8 cellular contexts compared by ENCODE assay signal in genomic region chr11:69841859-69842698, GRCh38. TPM values are rescaled to one million over a fixed set of nuclear protein-coding genes. Genes with fewer than 3 reads are reported as not detected.
DNase-seq lines count a peak whose midpoint lies in the region; ATAC-seq and TF ChIP-seq lines count a peak whose summit lies in the region.

No MANE protein-coding gene starts in this region.

- no peaks in the 10 kb centered on the region for H3K36me3 ChIP-seq in A673 (ENCODE audit: insufficient read depth, low read length, poor library complexity, severe bottlenecking)

- ATAC-seq in GM18870 (IDR thresholded peaks at IDR 0.05; ENCODE audit: unreplicated experiment) (no peak), HG02763 (IDR thresholded peaks at IDR 0.05; ENCODE audit: unreplicated experiment) (no peak), GM18519 (IDR thresholded peaks at IDR 0.05; ENCODE audit: low FRiP score, unreplicated experiment) (no peak)

- H3K27me3 Mint-ChIP-seq in glutamatergic neuron (ENCODE audit: unreplicated experiment) = no peaks in the 10 kb centered on the region

- CTCF ChIA-PET in A673 (lab: Charles Lee) = interaction anchor here (0.5 kb wide), 1 partner anchor 1044 kb away, joined by 3 read pairs; no protein-coding TSS in a partner anchor

- TF ChIP-seq CTCF in A673 (conservative IDR thresholded peaks at IDR 0.05; ENCODE audit: low read depth, low read length) (peak; percentile 67), glutamatergic neuron (IDR thresholded peaks at IDR 0.05; ENCODE audit: partially characterized antibody, unreplicated experiment) (peak; percentile 45)

- no peaks in the 10 kb centered on the region for H3K36me3 Mint-ChIP-seq in glutamatergic neuron (ENCODE audit: unreplicated experiment)

- no peak overlapping the region for H3K27ac ChIP-seq in A673 (ENCODE audit: low read depth, low read length, poor library complexity, severe bottlenecking)

- H3K4me3 ChIP-seq in A673 (ENCODE audit: low read depth, low read length, poor library complexity, severe bottlenecking) = no peak overlapping the region

- no peaks in the 10 kb centered on the region for H3K4me1 ChIP-seq in A673 (ENCODE audit: insufficient read depth, low read length, poor library complexity, severe bottlenecking)

- no peak overlapping the region for H3K27ac Mint-ChIP-seq in glutamatergic neuron (ENCODE audit: unreplicated experiment)

- intact Hi-C loops in A673 (cut with micrococcal nuclease; ENCODE audit: unreplicated experiment) = no loop called here

- no peaks in the 10 kb centered on the region for H3K4me1 Mint-ChIP-seq in glutamatergic neuron (ENCODE audit: low read depth, unreplicated experiment)

- BruUV-seq in A673 (replicated peaks; lab: Mats Ljungman, UMichigan) = no TSS peak

- peak; percentile 39 for DNase-seq in A673 (ENCODE audit: low spot score)
- peak; percentile 26 for DNase-seq in G401 (ENCODE audit: low spot score)
- DNase-seq in SK-MEL-5 (ENCODE audit: low read depth, low spot score) = peak; percentile 82
- DNase-seq in glutamatergic neuron = no peak
- no peak for DNase-seq in NCI-H2196 (lab: John Stamatoyannopoulos, UW; ENCODE audit: unreplicated experiment)

- no peaks in the 10 kb centered on the region for H3K9me3 ChIP-seq in A673 (ENCODE audit: low read depth, low read length, poor library complexity, severe bottlenecking)

- in situ Hi-C loops in G401 (cut with HindIII; ENCODE audit: low sequenced_read_pairs) (no loop called here), SK-MEL-5 (cut with HindIII; ENCODE audit: low pct_unique_long_range_greater_than_20kb, low sequenced_read_pairs) (no loop called here)

- POLR2A ChIA-PET in A673 (lab: Charles Lee; ENCODE audit: low non-redundant PET) = no interaction called here

- no peak overlapping the region for H3K4me3 Mint-ChIP-seq in glutamatergic neuron (ENCODE audit: unreplicated experiment)

- H3K9me3 Mint-ChIP-seq in glutamatergic neuron (ENCODE audit: unreplicated experiment) = no peaks in the 10 kb centered on the region

- H3K27me3 ChIP-seq in A673 (replicated peaks; ENCODE audit: insufficient read depth, low read depth, low read length, poor library complexity) = no peaks in the 10 kb centered on the region

RNA-seq across cellular contexts. Expression of gene FGF3, which starts 22.9 kb away (rescaled TPM):
- total RNA-seq in A673 (2021) (not detected in 2 replicates), glutamatergic neuron (ENCODE audit: unreplicated experiment) (not detected)
- total RNA-seq in G401 (2014; rRNA removed; shearing (Covaris generic)) = not detected in 2 replicates
- total RNA-seq in SK-MEL-5 (2014; rRNA removed; shearing (Covaris generic)) = not detected in 2 replicates
- not detected in 2 replicates for polyA plus RNA-seq in SK-MEL-5 (2015; cell fraction: cytosol; rRNA removed)
- not detected in 2 replicates for polyA plus RNA-seq in SK-MEL-5 (2015; cell fraction: nucleus; rRNA removed)

Comparison
In these comparisons a context has a peak if more than half of its experiments do, and no peak if none do; other contexts are left out.
1. DNase-seq: peak in A673 (single experiment), G401 (single experiment) and SK-MEL-5 (single experiment); none in glutamatergic neuron (single experiment) and NCI-H2196 (single experiment).